ENCODE assay signal across 1 cellular context in the genomic region with DNA sequence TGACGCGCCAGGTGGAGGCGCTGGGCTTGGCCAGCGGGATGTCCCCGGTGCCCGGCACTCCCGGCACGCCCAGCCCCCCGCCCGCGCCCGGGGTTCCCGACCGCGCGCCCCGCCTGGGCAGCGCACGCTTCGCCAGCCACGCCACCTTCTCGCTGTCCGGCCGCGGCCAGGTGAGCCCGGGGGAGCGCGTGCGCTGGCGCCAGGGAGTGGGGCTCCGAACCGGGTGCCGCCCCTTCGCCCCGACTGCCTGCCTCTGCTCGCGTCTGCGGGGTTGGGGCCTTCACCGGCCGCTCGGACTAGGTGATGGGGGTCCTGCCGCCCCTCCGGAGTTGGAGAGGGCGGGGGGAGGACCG.
TF ChIP-seq lines count a peak whose summit lies in the region.

No MANE protein-coding gene starts in this region.

TF ChIP-seq in HepG2, 621 proteins besides CTCF, POLR2A, EP300 and RAD21:
- TF ChIP-seq RBFOX2 (IDR thresholded peaks at IDR 0.05; ENCODE audit: low read depth, low read length) (0 out of 2 replicates have a peak, but pooled peaks have one; percentile 26), MEIS2 (CRISPR knock-in tag; IDR thresholded peaks at IDR 0.05) (no peak), ZSCAN21 (CRISPR knock-in tag; IDR thresholded peaks at IDR 0.05; ENCODE audit: borderline replicate concordance) (0 out of 2 replicates have a peak, but pooled peaks have one; percentile 16), ZNF563 (CRISPR knock-in tag; IDR thresholded peaks at IDR 0.05) (0 out of 2 replicates have a peak, but pooled peaks have one; percentile 25), AGO2 (optimal IDR thresholded peaks at IDR 0.05; ENCODE audit: low read depth, low read length) (peak; percentile 70), STAG1 (CRISPR knock-in tag; IDR thresholded peaks at IDR 0.05) (no peak), ZNF282 (IDR thresholded peaks at IDR 0.05; ENCODE audit: partially characterized antibody) (no peak), POLR2G (IDR thresholded peaks at IDR 0.05; ENCODE audit: low read depth, low read length) (no peak; the same call in 1 of the 2 replicates)
